Comparison of ENCODE assay signal across 8 cellular contexts in the genomic region with DNA sequence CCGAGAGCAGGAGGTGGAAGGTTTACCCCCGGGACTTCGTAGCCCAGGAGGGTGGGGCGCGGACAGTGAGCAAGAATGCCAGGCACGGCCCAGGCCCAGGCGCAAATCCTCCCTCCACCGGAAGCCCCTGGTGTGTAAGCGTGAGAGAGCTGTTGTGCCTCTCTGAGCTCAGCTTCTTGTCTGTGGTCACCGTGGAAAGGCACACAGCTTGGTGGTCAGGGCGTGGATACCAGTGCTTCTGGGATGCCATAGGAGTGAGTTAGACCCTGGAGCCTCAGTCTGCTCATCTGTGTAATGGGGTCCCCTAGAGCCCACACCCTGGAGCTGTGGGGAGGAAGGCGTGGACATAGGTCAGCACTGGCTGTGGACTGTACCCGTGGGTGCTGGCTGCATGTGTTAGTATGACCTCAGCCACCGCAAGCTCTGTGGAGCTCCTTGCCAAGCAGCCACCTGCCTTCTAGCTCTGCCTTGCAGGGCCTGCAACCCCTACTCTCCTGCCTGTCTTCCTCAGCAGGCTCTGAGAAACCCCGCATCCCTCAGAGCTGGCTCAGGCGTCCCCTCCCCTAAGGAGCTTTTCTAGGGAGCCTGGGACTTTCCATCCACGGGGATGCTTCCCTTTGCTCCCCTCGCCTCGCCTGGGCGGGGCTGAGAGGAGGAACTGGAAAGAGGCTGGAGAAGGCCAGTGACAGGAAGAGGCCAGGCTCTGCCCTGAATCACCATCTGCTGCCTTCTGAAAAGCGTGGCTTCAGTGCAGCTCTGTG. TPM values are rescaled to one million over a fixed set of nuclear protein-coding genes. Genes with fewer than 3 reads are reported as not detected.
DNase-seq lines count a peak whose midpoint lies in the region; ATAC-seq lines count a peak whose summit lies in the region.

No MANE protein-coding gene starts in this region.

- intact Hi-C loops in activated T-helper 2 cell treated with anti-CD3 and anti-CD28 coated beads, Interferon-gamma antibody, Interleukin-2, Interleukin-4, amounts not matched to agents 10 μg/mL and 5 μg/mL and 100 μg/mL, durations not matched to agents 14 hours and 24 hours and 36 hours (cut with micrococcal nuclease) = loop anchor here (10.0 kb wide), 1 partner anchor 1783 kb away; no protein-coding TSS in a partner anchor

- H3K27ac Mint-ChIP-seq in activated CD8-positive, alpha-beta memory T cell treated with anti-CD3 and anti-CD28 coated beads, Interleukin-2, amount 10 ng/mL, durations not matched to agents 7 days and 5 days = peak overlapping the region; percentile 42
- H3K27ac Mint-ChIP-seq in activated T-helper 2 cell treated with anti-CD3 and anti-CD28 coated beads, Interferon-gamma antibody, Interleukin-2, Interleukin-4, amounts not matched to agents 10 μg/mL and 5 μg/mL and 100 μg/mL, durations not matched to agents 14 hours and 24 hours and 36 hours = peak overlapping the region; percentile 89
- H3K27ac Mint-ChIP-seq in stimulated activated effector memory CD8-positive, alpha-beta T cell treated with anti-CD3 and anti-CD28 coated beads, Interleukin-12 subunit alpha, Interleukin-12 subunit beta, amount 100 ng/mL, for 72 hours = peak overlapping the region; percentile 98

- no peaks in the 10 kb centered on the region for H3K9me3 Mint-ChIP-seq in activated CD8-positive, alpha-beta memory T cell treated with anti-CD3 and anti-CD28 coated beads, Interleukin-2, amount 10 ng/mL, durations not matched to agents 7 days and 5 days (ENCODE audit: low read depth)
- no peaks in the 10 kb centered on the region for H3K9me3 Mint-ChIP-seq in activated T-helper 2 cell treated with anti-CD3 and anti-CD28 coated beads, Interferon-gamma antibody, Interleukin-2, Interleukin-4, amounts not matched to agents 10 μg/mL and 5 μg/mL and 100 μg/mL, durations not matched to agents 14 hours and 24 hours and 36 hours
- no peaks in the 10 kb centered on the region for H3K9me3 Mint-ChIP-seq in stimulated activated effector memory CD8-positive, alpha-beta T cell treated with anti-CD3 and anti-CD28 coated beads, Interleukin-12 subunit alpha, Interleukin-12 subunit beta, amount 100 ng/mL, for 72 hours

- CTCF ChIA-PET in activated CD8-positive, alpha-beta memory T cell treated with anti-CD3 and anti-CD28 coated beads, Interleukin-2, amount 10 ng/mL, durations not matched to agents 7 days and 5 days (lab: Charles Lee) = interaction anchor here (0.7 to 1.8 kb wide), 8 partner anchors 19 to 163 kb away, joined by 3 to 5 read pairs (median 3); no protein-coding TSS in a partner anchor

- ATAC-seq in activated CD8-positive, alpha-beta memory T cell treated with anti-CD3 and anti-CD28 coated beads, Interleukin-2, amount 10 ng/mL, durations not matched to agents 7 days and 5 days = peak; percentile 4
- peak; percentile 6 for ATAC-seq in stimulated activated effector memory CD8-positive, alpha-beta T cell treated with anti-CD3 and anti-CD28 coated beads, Interleukin-12 subunit alpha, Interleukin-12 subunit beta, amount 100 ng/mL, for 72 hours
- ATAC-seq in GM19023 (IDR thresholded peaks at IDR 0.05; ENCODE audit: unreplicated experiment) (no peak), HG03342 (IDR thresholded peaks at IDR 0.05; ENCODE audit: unreplicated experiment) (no peak)

- H3K27me3 Mint-ChIP-seq in activated CD8-positive, alpha-beta memory T cell treated with anti-CD3 and anti-CD28 coated beads, Interleukin-2, amount 10 ng/mL, durations not matched to agents 7 days and 5 days = no peaks in the 10 kb centered on the region
- no peaks in the 10 kb centered on the region for H3K27me3 Mint-ChIP-seq in activated T-helper 2 cell treated with anti-CD3 and anti-CD28 coated beads, Interferon-gamma antibody, Interleukin-2, Interleukin-4, amounts not matched to agents 10 μg/mL and 5 μg/mL and 100 μg/mL, durations not matched to agents 14 hours and 24 hours and 36 hours (ENCODE audit: low read depth)

- peaks cover 73% of the 10 kb centered on the region for H3K4me1 Mint-ChIP-seq in activated CD8-positive, alpha-beta memory T cell treated with anti-CD3 and anti-CD28 coated beads, Interleukin-2, amount 10 ng/mL, durations not matched to agents 7 days and 5 days
- peaks cover 63% of the 10 kb centered on the region for H3K4me1 Mint-ChIP-seq in activated T-helper 2 cell treated with anti-CD3 and anti-CD28 coated beads, Interferon-gamma antibody, Interleukin-2, Interleukin-4, amounts not matched to agents 10 μg/mL and 5 μg/mL and 100 μg/mL, durations not matched to agents 14 hours and 24 hours and 36 hours (ENCODE audit: low read depth)
- H3K4me1 Mint-ChIP-seq in stimulated activated effector memory CD8-positive, alpha-beta T cell treated with anti-CD3 and anti-CD28 coated beads, Interleukin-12 subunit alpha, Interleukin-12 subunit beta, amount 100 ng/mL, for 72 hours = peaks cover 88% of the 10 kb centered on the region

- H3K4me3 Mint-ChIP-seq in activated CD8-positive, alpha-beta memory T cell treated with anti-CD3 and anti-CD28 coated beads, Interleukin-2, amount 10 ng/mL, durations not matched to agents 7 days and 5 days = no peak overlapping the region
- no peak overlapping the region for H3K4me3 Mint-ChIP-seq in activated T-helper 2 cell treated with anti-CD3 and anti-CD28 coated beads, Interferon-gamma antibody, Interleukin-2, Interleukin-4, amounts not matched to agents 10 μg/mL and 5 μg/mL and 100 μg/mL, durations not matched to agents 14 hours and 24 hours and 36 hours (ENCODE audit: low read depth)
- peak overlapping the region; percentile 98 for H3K4me3 Mint-ChIP-seq in stimulated activated effector memory CD8-positive, alpha-beta T cell treated with anti-CD3 and anti-CD28 coated beads, Interleukin-12 subunit alpha, Interleukin-12 subunit beta, amount 100 ng/mL, for 72 hours

- DNase-seq in activated CD8-positive, alpha-beta memory T cell treated with anti-CD3 and anti-CD28 coated beads, Interleukin-2, amount 10 ng/mL, durations not matched to agents 7 days and 5 days = no peak
- DNase-seq in activated CD8-positive, alpha-beta memory T cell treated with anti-CD3 and anti-CD28 coated beads for 24 hours = no peak
- no peak for DNase-seq in activated T-helper 2 cell treated with anti-CD3 and anti-CD28 coated beads, Interferon-gamma antibody, Interleukin-2, Interleukin-4, amounts not matched to agents 10 μg/mL and 5 μg/mL and 100 μg/mL, durations not matched to agents 14 hours and 24 hours and 36 hours (ENCODE audit: low spot score)
- peak; percentile 26 for DNase-seq in kidney tubule cell (ENCODE audit: low spot score)
- DNase-seq in stimulated activated effector memory CD8-positive, alpha-beta T cell treated with anti-CD3 and anti-CD28 coated beads, Interleukin-12 subunit alpha, Interleukin-12 subunit beta, amount 100 ng/mL, for 72 hours (ENCODE audit: low spot score in 2 of 2) = peak in 1 of 2 donors; percentile 67
- DNase-seq in central memory CD4-positive, alpha-beta T cell = no peak

- H3K36me3 Mint-ChIP-seq in activated CD8-positive, alpha-beta memory T cell treated with anti-CD3 and anti-CD28 coated beads, Interleukin-2, amount 10 ng/mL, durations not matched to agents 7 days and 5 days = no peaks in the 10 kb centered on the region
- H3K36me3 Mint-ChIP-seq in activated T-helper 2 cell treated with anti-CD3 and anti-CD28 coated beads, Interferon-gamma antibody, Interleukin-2, Interleukin-4, amounts not matched to agents 10 μg/mL and 5 μg/mL and 100 μg/mL, durations not matched to agents 14 hours and 24 hours and 36 hours (ENCODE audit: low read depth) = peaks cover 30% of the 10 kb centered on the region
- peaks cover 32% of the 10 kb centered on the region for H3K36me3 Mint-ChIP-seq in stimulated activated effector memory CD8-positive, alpha-beta T cell treated with anti-CD3 and anti-CD28 coated beads, Interleukin-12 subunit alpha, Interleukin-12 subunit beta, amount 100 ng/mL, for 72 hours

RNA-seq across cellular contexts. Expression of gene AFAP1, which starts 28.0 kb away (rescaled TPM):
- total RNA-seq in activated CD8-positive, alpha-beta memory T cell treated with anti-CD3 and anti-CD28 coated beads, Interleukin-2, amount 10 ng/mL, durations not matched to agents 7 days and 5 days = 1 to 10 TPM; 5.8 to 5.9 TPM
- 53.7 and 57.6 TPM in 2 replicates for total RNA-seq in activated T-helper 2 cell treated with anti-CD3 and anti-CD28 coated beads, Interferon-gamma antibody, Interleukin-2, Interleukin-4, amounts not matched to agents 10 μg/mL and 5 μg/mL and 100 μg/mL, durations not matched to agents 14 hours and 24 hours and 36 hours

Comparison
In these comparisons a context has a peak if more than half of its experiments do, and no peak if none do; other contexts are left out.
1. ATAC-seq: peak in activated CD8-positive, alpha-beta memory T cell treated with anti-CD3 and anti-CD28 coated beads, Interleukin-2, amount 10 ng/mL, durations not matched to agents 7 days and 5 days (single experiment) and stimulated activated effector memory CD8-positive, alpha-beta T cell treated with anti-CD3 and anti-CD28 coated beads, Interleukin-12 subunit alpha, Interleukin-12 subunit beta, amount 100 ng/mL, for 72 hours (single experiment); none in GM19023 (single experiment) and HG03342 (single experiment).
2. H3K27ac Mint-ChIP-seq: peak in every context shown above with its lines; median percentile 98 in stimulated activated effector memory CD8-positive, alpha-beta T cell treated with anti-CD3 and anti-CD28 coated beads, Interleukin-12 subunit alpha, Interleukin-12 subunit beta, amount 100 ng/mL, for 72 hours; 89 in activated T-helper 2 cell treated with anti-CD3 and anti-CD28 coated beads, Interferon-gamma antibody, Interleukin-2, Interleukin-4, amounts not matched to agents 10 μg/mL and 5 μg/mL and 100 μg/mL, durations not matched to agents 14 hours and 24 hours and 36 hours; 42 in activated CD8-positive, alpha-beta memory T cell treated with anti-CD3 and anti-CD28 coated beads, Interleukin-2, amount 10 ng/mL, durations not matched to agents 7 days and 5 days.